26 cellular contexts compared by ENCODE assay signal in genomic region chr10:48582970-48583369, GRCh38. TPM values are rescaled to one million over a fixed set of nuclear protein-coding genes. Genes with fewer than 3 reads are reported as not detected.
A peak's percentile ranks its signal among the peaks of the same experiment; 100 is the strongest.
DNase-seq lines count a peak whose midpoint lies in the region; ATAC-seq and TF ChIP-seq lines count a peak whose summit lies in the region.
"Had no signal": no experiment of that assay in that cellular context is flagged by ENCODE, and none has a peak within 500 bp of the region (broad histone marks: within the 10 kb centered on the region; RNA-seq: fewer than 3 reads in every experiment).

No MANE protein-coding gene starts in this region.

- no peak for TF ChIP-seq EP300 in gastroesophageal sphincter (IDR thresholded peaks at IDR 0.05)

- peak; percentile 55 for DNase-seq in Right ventricle myocardium superior
- DNase-seq in right atrium auricular region (ENCODE audit: low spot score) = no peak
- no peak for DNase-seq in neuronal stem cell (ENCODE audit: low spot score)
- peak in 1 of 2 donors; percentile 80 for DNase-seq in aorta
- DNase-seq in DMS153 treated with DMSO at 0.1 percent for 48 hours (lab: John Stamatoyannopoulos, UW; ENCODE audit: unreplicated experiment) = no peak
- DNase-seq: activated CD8-positive, alpha-beta T cell treated with anti-CD3 and anti-CD28 coated beads, Interleukin-2, amount 10 ng/mL, durations not matched to agents 7 days and 5 days; activated gamma-delta T cell; activated naive CD8-positive, alpha-beta T cell treated with anti-CD3 and anti-CD28 coated beads, Interleukin-2, amount 50 U/mL, for 24 hours; CD8-positive, alpha-beta memory T cell; DMS153; effector memory CD8-positive, alpha-beta T cell; erythroblast; left colon; NCI-H1092 treated with DMSO at 0.1 percent for 48 hours; NCI-H2081 treated with DMSO at 0.1 percent for 48 hours; NCI-H446 treated with DMSO at 0.1 percent for 48 hours; stimulated activated CD4-positive, alpha-beta T cell treated with anti-CD3 and anti-CD28 coated beads, Interleukin-1b, Interleukin-23, amount 100 ng/mL, for 48 hours; stimulated activated CD8-positive, alpha-beta memory T cell treated with anti-CD3 and anti-CD28 coated beads, Interleukin-4, amount 100 ng/mL, for 48 hours; stomach; transverse colon had no signal

- no peak overlapping the region for H2BK5ac ChIP-seq in neuronal stem cell (ENCODE audit: low read length)

- TF ChIP-seq CTCF in right atrium auricular region (IDR thresholded peaks at IDR 0.05) (no peak), gastroesophageal sphincter (IDR thresholded peaks at IDR 0.05) (no peak)

- H3K14ac ChIP-seq in neuronal stem cell (ENCODE audit: low read length) = no peak overlapping the region

- no peak overlapping the region for H3K4me2 ChIP-seq in neuronal stem cell (ENCODE audit: insufficient read depth, low read length, poor library complexity, severe bottlenecking)
- H3K4me2 ChIP-seq: smooth muscle cell had no signal

- no peak for TF ChIP-seq POLR2A in gastroesophageal sphincter (IDR thresholded peaks at IDR 0.05)

- intact Hi-C loops in Right ventricle myocardium superior (cut with DNase I) = no loop called here
- intact Hi-C loops in aorta (cut with DNase I) = no loop called here

- H3K9ac ChIP-seq in neuronal stem cell (ENCODE audit: low read depth, low read length, poor library complexity) = peak overlapping the region; percentile 31

- 92 to 100% methylated on average over 2 of the region's 10 CpGs for WGBS in gastroesophageal sphincter (ENCODE audit: low coverage in 1 of 2), 2 donors
- WGBS in neuronal stem cell (ENCODE audit: extremely low coverage in 2 of 2, insufficient read length in 2 of 2, insufficient replicate concordance in 1 of 2), 2 donors = no CpG with 5 or more reads among the region's 10 CpGs
- WGBS in aorta, 2 donors = 87 to 89% methylated on average over 10 of the region's 10 CpGs

- peak overlapping the region; percentile 78 for H3K18ac ChIP-seq in neuronal stem cell (ENCODE audit: low read length)

- H3K27me3 ChIP-seq in right atrium auricular region (no peaks in the 10 kb centered on the region), gastroesophageal sphincter (peaks cover 7% of the 10 kb centered on the region), neuronal stem cell (ENCODE audit: control insufficient read depth in 3 of 3, insufficient read depth in 3 of 3, low read depth in 1 of 3, low read length in 3 of 3) (peaks cover 0 to 4% (median 0%) of the 10 kb centered on the region in 3 experiments), aorta (ENCODE audit: control insufficient read depth in 1 of 2, insufficient read depth in 2 of 2, low read length in 1 of 2) (no peaks in the 10 kb centered on the region)
- H3K27me3 ChIP-seq: stomach, transverse colon had no signal

- H3K27ac ChIP-seq in right atrium auricular region = no peak overlapping the region
- H3K27ac ChIP-seq in gastroesophageal sphincter = no peak overlapping the region
- no peak overlapping the region for H3K27ac ChIP-seq in neuronal stem cell (replicated peaks; ENCODE audit: low read length)
- H3K27ac ChIP-seq in aorta (ENCODE audit: low read depth in 1 of 2, low read length in 2 of 2) = no peak overlapping the region
- H3K27ac ChIP-seq: stomach, transverse colon had no signal

- no peak overlapping the region for H2BK120ac ChIP-seq in neuronal stem cell (ENCODE audit: low read depth, low read length)

- H3K4me3 ChIP-seq in right atrium auricular region = no peak overlapping the region
- no peak overlapping the region for H3K4me3 ChIP-seq in gastroesophageal sphincter
- no peak overlapping the region for H3K4me3 ChIP-seq in neuronal stem cell (ENCODE audit: low read length in 2 of 2)
- no peak overlapping the region for H3K4me3 ChIP-seq in aorta (ENCODE audit: low read length in 2 of 2)
- H3K4me3 ChIP-seq: HAP-1, smooth muscle cell, stomach, transverse colon had no signal

- no peaks in the 10 kb centered on the region for H3K36me3 ChIP-seq in right atrium auricular region
- H3K36me3 ChIP-seq in gastroesophageal sphincter = no peaks in the 10 kb centered on the region
- no peaks in the 10 kb centered on the region for H3K36me3 ChIP-seq in neuronal stem cell (replicated peaks in 1 of 2; ENCODE audit: control insufficient read depth in 2 of 2, insufficient read depth in 2 of 2, low read length in 2 of 2)
- peaks cover 0 to 3% of the 10 kb centered on the region in 2 donors for H3K36me3 ChIP-seq in aorta (ENCODE audit: control insufficient read depth in 1 of 2, insufficient read depth in 2 of 2, low read length in 1 of 2)
- H3K36me3 ChIP-seq: HAP-1, stomach, transverse colon had no signal

- H2BK12ac ChIP-seq in neuronal stem cell (ENCODE audit: low read length) = no peak overlapping the region

- H3K4me1 ChIP-seq in right atrium auricular region (peaks cover 0 to 17% of the 10 kb centered on the region in 2 donors), gastroesophageal sphincter (no peaks in the 10 kb centered on the region), neuronal stem cell (ENCODE audit: control insufficient read depth in 2 of 2, insufficient read depth in 1 of 2, low read depth in 1 of 2, low read length in 2 of 2) (peaks cover 0 to 4% of the 10 kb centered on the region in 2 donors), aorta (ENCODE audit: control insufficient read depth in 1 of 2, insufficient read depth in 2 of 2, low read length in 2 of 2) (no peaks in the 10 kb centered on the region)
- H3K4me1 ChIP-seq: HAP-1 had no signal

- no peak overlapping the region for H2AK5ac ChIP-seq in neuronal stem cell (ENCODE audit: low read depth, low read length)

- no peak overlapping the region for H3K23ac ChIP-seq in neuronal stem cell (ENCODE audit: low read depth, low read length, poor library complexity)

- ATAC-seq in Right ventricle myocardium superior (ENCODE audit: poor library complexity) = peak; percentile 32
- peak; percentile 35 for ATAC-seq in gastroesophageal sphincter
- peak; percentile 44 for ATAC-seq in aorta (ENCODE audit: low FRiP score)
- ATAC-seq in HG03175 (IDR thresholded peaks at IDR 0.05; ENCODE audit: unreplicated experiment) = no peak
- no peak for ATAC-seq in HG02571 (IDR thresholded peaks at IDR 0.05; ENCODE audit: unreplicated experiment)
- ATAC-seq: activated CD8-positive, alpha-beta T cell treated with anti-CD3 and anti-CD28 coated beads, Interleukin-2, amount 10 ng/mL, durations not matched to agents 7 days and 5 days; activated naive CD8-positive, alpha-beta T cell treated with anti-CD3 and anti-CD28 coated beads, Interleukin-2, amount 50 U/mL, for 24 hours; effector memory CD8-positive, alpha-beta T cell; left colon had no signal

- no peak overlapping the region for H2BK15ac ChIP-seq in neuronal stem cell (ENCODE audit: low read length)

- H3K4ac ChIP-seq in neuronal stem cell (ENCODE audit: low read length) = no peak overlapping the region

- H3K79me1 ChIP-seq in neuronal stem cell (ENCODE audit: low read depth, low read length) = no peaks in the 10 kb centered on the region

- H2AFZ ChIP-seq in neuronal stem cell (ENCODE audit: low read length) = no peak overlapping the region

- peak overlapping the region; percentile 13 for H4K91ac ChIP-seq in neuronal stem cell (ENCODE audit: low read depth, low read length, poor library complexity)

- no peaks in the 10 kb centered on the region for H3K9me3 ChIP-seq in right atrium auricular region
- H3K9me3 ChIP-seq in gastroesophageal sphincter = peaks cover 0 to 6% (median 0%) of the 10 kb centered on the region in 3 donors
- peaks cover 0 to 16% of the 10 kb centered on the region in 2 donors for H3K9me3 ChIP-seq in neuronal stem cell (replicated peaks in 1 of 2; ENCODE audit: control insufficient read depth in 2 of 2, insufficient read depth in 1 of 2, low read depth in 1 of 2, low read length in 2 of 2)
- H3K9me3 ChIP-seq in aorta (ENCODE audit: control insufficient read depth, low read length) = no peaks in the 10 kb centered on the region
- H3K9me3 ChIP-seq: HAP-1, transverse colon had no signal

- H4K8ac ChIP-seq in neuronal stem cell (ENCODE audit: low read depth, low read length) = no peak overlapping the region

RNA-seq across cellular contexts. Expression of gene ARHGAP22, which starts 21.9 kb away (rescaled TPM):
- total RNA-seq in Right ventricle myocardium superior (5.2 TPM), right atrium auricular region (1 to 10 TPM; 1.8 to 5.7 TPM), gastroesophageal sphincter (1 to 10 TPM; 4.2 to 5.8 (median 5.1) TPM), aorta (10 to 100 TPM; 19.1 to 29.1 TPM)
- polyA plus RNA-seq in neuronal stem cell (2013, experiment 1 of 2) = 4.5 TPM
- polyA plus RNA-seq in neuronal stem cell (2013, experiment 2 of 2) = 4.7 TPM
- 10 to 100 TPM in 1 of 2 donors, 1 to 10 TPM in 1; 6.1 to 15.1 TPM for polyA plus RNA-seq in aorta
- total RNA-seq: activated CD8-positive, alpha-beta T cell treated with anti-CD3 and anti-CD28 coated beads, Interleukin-2, amount 10 ng/mL, durations not matched to agents 7 days and 5 days; CD8-positive, alpha-beta memory T cell; T-helper 2 cell treated with Interferon-gamma antibody and Interleukin-4, amounts not matched to agents 100 ng/mL and 5 ng/mL, for 36 hours had no signal
- polyA plus RNA-seq: CD8-positive, alpha-beta memory T cell had no signal

Comparison
In these comparisons a context has a peak if more than half of its experiments do, and no peak if none do; other contexts are left out.
1. ATAC-seq: peak in Right ventricle myocardium superior (single experiment), gastroesophageal sphincter (single experiment) and aorta (single experiment); none in HG03175 (single experiment) and HG02571 (single experiment).